In the genomic region with DNA sequence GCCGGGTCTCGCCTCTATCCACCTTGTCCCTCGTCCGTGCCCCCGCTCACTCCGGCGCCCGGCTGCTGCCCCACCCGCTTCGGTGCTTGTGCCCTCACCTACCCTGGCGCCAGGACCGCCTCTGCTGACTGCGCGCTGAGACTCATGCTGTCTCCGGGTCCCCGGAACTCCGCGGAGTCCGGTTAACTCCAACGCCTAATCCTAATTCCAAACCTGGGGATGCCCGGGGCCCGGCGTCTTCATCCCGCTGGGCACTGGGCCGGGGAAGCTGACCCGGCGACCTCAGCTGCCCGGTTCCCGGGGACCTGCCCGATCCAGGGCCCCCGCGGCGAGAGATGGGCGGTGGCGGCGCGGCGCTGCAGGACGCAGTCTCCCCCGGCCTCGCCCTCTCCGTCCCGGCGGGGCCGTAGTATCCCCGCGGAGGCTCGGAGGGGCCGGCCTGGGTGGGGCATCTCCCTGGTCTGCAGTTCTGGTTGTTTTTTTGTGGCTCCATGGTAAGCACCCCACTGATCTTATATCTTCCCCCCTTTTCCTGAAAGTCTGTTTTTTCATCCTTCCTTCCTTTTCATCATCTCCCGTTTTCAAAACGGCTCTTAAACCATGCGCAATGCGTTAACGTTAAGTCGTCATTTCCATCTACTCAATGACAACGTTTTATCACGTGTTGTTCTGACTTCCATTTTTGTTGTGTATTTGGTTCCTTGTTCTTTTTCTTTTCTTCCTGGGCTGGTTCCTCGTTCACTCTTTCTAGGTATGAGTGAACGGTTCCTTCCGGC, we compare ENCODE assay signal across 1 cellular context.
TF ChIP-seq lines count a peak whose summit lies in the region.

No MANE protein-coding gene starts in this region.

TF ChIP-seq in H1, 55 proteins besides CTCF, POLR2A, EP300 and RAD21:
- TF ChIP-seq MAX (IDR thresholded peaks at IDR 0.05) (0 out of 2 replicates have a peak, but pooled peaks have one; percentile 51), HDAC2 (IDR thresholded peaks at IDR 0.05; ENCODE audit: borderline replicate concordance in 1 of 2, low read depth in 2 of 2, low read length in 2 of 2) (no peak), POU5F1 (IDR thresholded peaks at IDR 0.05; ENCODE audit: low read depth, low read length) (no peak), ASH2L (IDR thresholded peaks at IDR 0.05; ENCODE audit: low read length) (peak; percentile 60), KDM1A (IDR thresholded peaks at IDR 0.05; ENCODE audit: borderline replicate concordance, low read length) (no peak), KDM4A (IDR thresholded peaks at IDR 0.05; ENCODE audit: low read depth, low read length, severe bottlenecking) (peak; percentile 34), POLR2AphosphoS5 (IDR thresholded peaks at IDR 0.05; ENCODE audit: low read depth, low read length) (no peak), RNF2 (IDR thresholded peaks at IDR 0.05; ENCODE audit: borderline replicate concordance, low read depth, low read length, missing control alignments, poor library complexity, severe bottlenecking) (peak; percentile 24)
- TF ChIP-seq, protein P1, sequence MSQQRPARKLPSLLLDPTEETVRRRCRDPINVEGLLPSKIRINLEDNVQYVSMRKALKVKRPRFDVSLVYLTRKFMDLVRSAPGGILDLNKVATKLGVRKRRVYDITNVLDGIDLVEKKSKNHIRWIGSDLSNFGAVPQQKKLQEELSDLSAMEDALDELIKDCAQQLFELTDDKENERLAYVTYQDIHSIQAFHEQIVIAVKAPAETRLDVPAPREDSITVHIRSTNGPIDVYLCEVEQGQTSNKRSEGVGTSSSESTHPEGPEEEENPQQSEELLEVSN (IDR thresholded peaks at IDR 0.05): peak; percentile 50; the same call in 1 of the 2 replicates
